31 cellular contexts compared by ENCODE assay signal in genomic region chr5:38553001-38553521, GRCh38. TPM values are rescaled to one million over a fixed set of nuclear protein-coding genes. Genes with fewer than 3 reads are reported as not detected.
DNase-seq lines count a peak whose midpoint lies in the region; ATAC-seq, FAIRE-seq and TF ChIP-seq lines count a peak whose summit lies in the region.
"Had no signal": no experiment of that assay in that cellular context is flagged by ENCODE, and none has a peak within 500 bp of the region (broad histone marks: within the 10 kb centered on the region; RNA-seq: fewer than 3 reads in every experiment).

No MANE protein-coding gene starts in this region.

- peak overlapping the region in 2 of 3 experiments; percentile 1 to 16; a peak in 1 of 7 replicates for H3K27ac Mint-ChIP-seq in H9
- H3K27ac Mint-ChIP-seq: activated CD4-positive, alpha-beta memory T cell treated with anti-CD3 and anti-CD28 coated beads for 36 hours; activated naive CD4-positive, alpha-beta T cell treated with anti-CD3 and anti-CD28 coated beads for 36 hours; activated T-helper 1 cell treated with anti-CD3 and anti-CD28 coated beads, Interleukin-12 subunit alpha, Interleukin-12 subunit beta, Interleukin-2, Interleukin-4 antibody, amounts not matched to agents 30 ng/mL and 10 ng/mL and 1 ng/mL, durations not matched to agents 14 hours and 24 hours and 36 hours; CD8-positive, alpha-beta memory T cell; natural killer cell; stimulated activated naive CD8-positive, alpha-beta T cell treated with anti-CD3 and anti-CD28 coated beads, Interleukin-15, Interleukin-2, amounts not matched to agents 100 ng/mL and 50 ng/mL, for 24 hours had no signal

- no peaks in the 10 kb centered on the region for H3K36me3 ChIP-seq in ascending aorta
- H3K36me3 ChIP-seq in HepG2 (replicated peaks in 1 of 2; ENCODE audit: control insufficient read depth in 1 of 2, insufficient read depth in 2 of 2, low read length in 2 of 2): no peaks in the 10 kb centered on the region
- H3K36me3 ChIP-seq in stomach: no peaks in the 10 kb centered on the region
- H3K36me3 ChIP-seq in OCI-LY7 (ENCODE audit: insufficient read depth, low read length): no peaks in the 10 kb centered on the region
- H3K36me3 ChIP-seq in Peyer's patch: no peaks in the 10 kb centered on the region
- H3K36me3 ChIP-seq in smooth muscle cell (ENCODE audit: low read depth): no peaks in the 10 kb centered on the region
- H3K36me3 ChIP-seq: left lung, tibial artery had no signal

- no CpG with 5 or more reads among the region's 2 CpGs for WGBS in H9 (ENCODE audit: extremely low coverage, insufficient read length, low lambda C conversion rate)
- 90% methylated on average over 2 of the region's 2 CpGs for WGBS in HepG2 (ENCODE audit: low lambda C conversion rate)
- 66 to 81% (median 71%) methylated on average over 2 of the region's 2 CpGs for WGBS in stomach, 5 donors
- 28% methylated on average over 2 of the region's 2 CpGs for WGBS in smooth muscle cell (ENCODE audit: low lambda C conversion rate)

- no TSS peak for BruUV-seq in HepG2 (replicated peaks; lab: Mats Ljungman, UMichigan)
- BruUV-seq in OCI-LY7 (replicated peaks; lab: Mats Ljungman, UMichigan): no TSS peak

- H3K18ac ChIP-seq in H9 (ENCODE audit: insufficient read length, low read depth, low read length): no peak overlapping the region

- no peak overlapping the region for H3K27ac ChIP-seq in H9 (ENCODE audit: insufficient read length, low read depth, low read length)
- no peak overlapping the region for H3K27ac ChIP-seq in ascending aorta
- H3K27ac ChIP-seq in HepG2 (ENCODE audit: extremely low read length, insufficient read depth, low read length): no peak overlapping the region
- peak overlapping the region in 2 of 5 donors; percentile 36 to 39 for H3K27ac ChIP-seq in stomach
- no peak overlapping the region for H3K27ac ChIP-seq in OCI-LY7 (ENCODE audit: low read depth, low read length, poor library complexity, severe bottlenecking)
- no peak overlapping the region for H3K27ac ChIP-seq in Peyer's patch
- no peak overlapping the region for H3K27ac ChIP-seq in smooth muscle cell (ENCODE audit: low read depth)
- H3K27ac ChIP-seq: epithelial cell of prostate, left lung, PC-9 had no signal

- CTCF ChIA-PET in HepG2 (lab: Yijun Ruan, JAX; ENCODE audit: low intra/inter-chr PET ratio, low total read pairs) (no interaction called here), OCI-LY7 (lab: Charles Lee; ENCODE audit: unreplicated experiment) (no interaction called here)

- H3K4me2 ChIP-seq in H9 (ENCODE audit: insufficient read depth, insufficient read length, low read length) (no peak overlapping the region), HepG2 (ENCODE audit: low read depth, low read length) (no peak overlapping the region), OCI-LY7 (ENCODE audit: low read length) (no peak overlapping the region), smooth muscle cell (no peak overlapping the region)
- H3K4me2 ChIP-seq: PC-9 had no signal

- intact Hi-C loops in ascending aorta (cut with DNase I) (loop anchor here (10.0 kb wide), 1 partner anchor 522 kb away; the partner anchor contains the start of gene RICTOR), HepG2 (cut with micrococcal nuclease; ENCODE audit: unreplicated experiment) (loop anchor here (5.0 kb wide), 4 partner anchors 36 to 259 kb away; no protein-coding TSS in a partner anchor), stomach (cut with DNase I; ENCODE audit: low total_unique reads) (no loop called here), OCI-LY7 (cut with micrococcal nuclease; ENCODE audit: unreplicated experiment) (no loop called here)

- ATAC-seq in HepG2 (no peak), GM21447 (IDR thresholded peaks at IDR 0.05; ENCODE audit: unreplicated experiment) (no peak)
- ATAC-seq: left lung, mucosa of descending colon, natural killer cell had no signal

- H3K14ac ChIP-seq in H9 (ENCODE audit: insufficient read depth, low read length): no peak overlapping the region

- H3K27me3 ChIP-seq in H9 (ENCODE audit: insufficient read depth, low read length) (no peaks in the 10 kb centered on the region), ascending aorta (no peaks in the 10 kb centered on the region), HepG2 (ENCODE audit: control insufficient read depth in 1 of 2, insufficient read depth in 2 of 2, low read length in 2 of 2) (no peaks in the 10 kb centered on the region; a peak in 1 of 5 replicates), stomach (peaks cover 0 to 16% (median 3%) of the 10 kb centered on the region in 3 donors), Peyer's patch (peaks cover 0 to 5% of the 10 kb centered on the region in 2 donors), smooth muscle cell (ENCODE audit: low read depth) (no peaks in the 10 kb centered on the region)
- H3K27me3 ChIP-seq: BE2C, tibial artery had no signal

- H3K23me2 ChIP-seq in H9 (ENCODE audit: insufficient read length, low read depth, low read length, poor library complexity, severe bottlenecking): peaks cover 9% of the 10 kb centered on the region

- H2AFZ ChIP-seq in H9 (ENCODE audit: low read length) (no peak overlapping the region), HepG2 (ENCODE audit: low read length) (no peak overlapping the region), OCI-LY7 (ENCODE audit: low read length) (no peak overlapping the region), smooth muscle cell (ENCODE audit: low read depth) (no peak overlapping the region)
- H2AFZ ChIP-seq: PC-9 had no signal

- H3K4me1 Mint-ChIP-seq in H9: peaks cover 18% of the 10 kb centered on the region in 2 experiments

- H4K91ac ChIP-seq in H9 (ENCODE audit: insufficient read length, low read depth, low read length): no peak overlapping the region

- H2BK5ac ChIP-seq in H9 (ENCODE audit: insufficient read length, low read length): no peak overlapping the region

- POLR2A ChIA-PET in HepG2 (lab: Yijun Ruan, JAX): interaction anchor here (1.2 kb wide), 1 partner anchor 20 kb away, joined by 4 read pairs; no protein-coding TSS in a partner anchor
- POLR2A ChIA-PET in OCI-LY7 (lab: Charles Lee): no interaction called here

- H3K9me3 ChIP-seq in H9 (ENCODE audit: control insufficient read depth, low read depth, low read length) (no peaks in the 10 kb centered on the region), ascending aorta (no peaks in the 10 kb centered on the region), HepG2 (ENCODE audit: low read length) (no peaks in the 10 kb centered on the region), stomach (no peaks in the 10 kb centered on the region), OCI-LY7 (ENCODE audit: low read length) (no peaks in the 10 kb centered on the region), Peyer's patch (no peaks in the 10 kb centered on the region), smooth muscle cell (replicated peaks; ENCODE audit: low read depth) (no peaks in the 10 kb centered on the region)
- H3K9me3 ChIP-seq: BE2C, left lung, mucosa of descending colon, tibial artery had no signal

- H2AK5ac ChIP-seq in H9 (ENCODE audit: insufficient read length, low read length): no peak overlapping the region

- in situ Hi-C loops in HepG2 (cut with HindIII; ENCODE audit: extremely low pct_ligation_motif_present, low pct_unique_long_range_greater_than_20kb): loop anchor here (10.0 kb wide), 1 partner anchor 108 kb away; no protein-coding TSS in a partner anchor

- H3K4me3 Mint-ChIP-seq in H9: no peak overlapping the region; a peak in 1 of 5 replicates
- H3K4me3 Mint-ChIP-seq: activated CD4-positive, alpha-beta memory T cell treated with anti-CD3 and anti-CD28 coated beads for 36 hours; activated naive CD4-positive, alpha-beta T cell treated with anti-CD3 and anti-CD28 coated beads for 36 hours; activated T-helper 1 cell treated with anti-CD3 and anti-CD28 coated beads, Interleukin-12 subunit alpha, Interleukin-12 subunit beta, Interleukin-2, Interleukin-4 antibody, amounts not matched to agents 30 ng/mL and 10 ng/mL and 1 ng/mL, durations not matched to agents 14 hours and 24 hours and 36 hours; CD8-positive, alpha-beta memory T cell; natural killer cell; stimulated activated naive CD8-positive, alpha-beta T cell treated with anti-CD3 and anti-CD28 coated beads, Interleukin-15, Interleukin-2, amounts not matched to agents 100 ng/mL and 50 ng/mL, for 24 hours had no signal

- H2BK12ac ChIP-seq in H9 (ENCODE audit: insufficient read length, low read depth, low read length): no peak overlapping the region

- H3F3A ChIP-seq in smooth muscle cell (ENCODE audit: low read depth): no peaks in the 10 kb centered on the region

- H3K4me1 ChIP-seq in H9 (ENCODE audit: insufficient read depth, low read length): peaks cover 3% of the 10 kb centered on the region
- H3K4me1 ChIP-seq in ascending aorta: peaks cover 0 to 27% of the 10 kb centered on the region in 2 donors
- H3K4me1 ChIP-seq in HepG2 (ENCODE audit: insufficient read depth, low read length): peaks cover 69% of the 10 kb centered on the region
- H3K4me1 ChIP-seq in stomach: peaks cover 13 to 77% (median 46%) of the 10 kb centered on the region in 4 donors
- H3K4me1 ChIP-seq in OCI-LY7 (ENCODE audit: insufficient read depth, low read length, poor library complexity, severe bottlenecking): no peaks in the 10 kb centered on the region
- H3K4me1 ChIP-seq in Peyer's patch: peaks cover 0 to 10% (median 0%) of the 10 kb centered on the region in 4 donors
- peaks cover 15% of the 10 kb centered on the region for H3K4me1 ChIP-seq in smooth muscle cell (ENCODE audit: low read depth)

- H3K79me1 ChIP-seq in H9 (ENCODE audit: insufficient read depth, low read depth, low read length, poor library complexity, severe bottlenecking): peaks cover 4% of the 10 kb centered on the region

- TF ChIP-seq RAD21 in HepG2 (CRISPR knock-in tag; IDR thresholded peaks at IDR 0.05): no peak

- no peaks in the 10 kb centered on the region for H3K9me2 ChIP-seq in OCI-LY7 (ENCODE audit: insufficient read depth, low read length)

- H4K8ac ChIP-seq in H9 (replicated peaks; ENCODE audit: insufficient read length, low read depth, low read length): no peak overlapping the region

- no peak overlapping the region for H2BK15ac ChIP-seq in H9 (ENCODE audit: low read depth, low read length)

- no peak overlapping the region for H3K56ac ChIP-seq in H9 (ENCODE audit: insufficient read length, low read depth, low read length)

- no peak overlapping the region for H3K9ac ChIP-seq in H9 (ENCODE audit: extremely low read depth, insufficient read length, low read length)
- H3K9ac ChIP-seq in HepG2 (ENCODE audit: insufficient read depth, low read depth, low read length): no peak overlapping the region
- no peak overlapping the region for H3K9ac ChIP-seq in smooth muscle cell (ENCODE audit: low read depth)

- no peak overlapping the region for H3K23ac ChIP-seq in H9 (ENCODE audit: insufficient read length, low read depth, low read length)

- H3K4me3 ChIP-seq in ascending aorta (peak overlapping the region; percentile 0 to 27), HepG2 (replicated peaks in 1 of 3; ENCODE audit: insufficient read depth in 1 of 3, low read depth in 2 of 3, low read length in 3 of 3) (no peak overlapping the region), stomach (peak overlapping the region in 3 of 4 donors; percentile 4 to 21 (median 17)), OCI-LY7 (ENCODE audit: low read depth, low read length, poor library complexity, severe bottlenecking) (no peak overlapping the region), Peyer's patch (peak overlapping the region in 1 of 4 donors; percentile 15), smooth muscle cell (no peak overlapping the region)
- H3K4me3 ChIP-seq: mucosa of descending colon, PC-9 had no signal

- H2BK20ac ChIP-seq in H9 (ENCODE audit: low read depth, low read length, poor library complexity, severe bottlenecking): no peak overlapping the region

- no peak overlapping the region for H4K5ac ChIP-seq in H9 (ENCODE audit: insufficient read length, low read depth, low read length)

- H3K4ac ChIP-seq in H9 (ENCODE audit: low read depth, low read length): no peak overlapping the region

- H3K79me2 ChIP-seq in H9 (ENCODE audit: insufficient read depth, low read length) (no peaks in the 10 kb centered on the region; the same call in 1 of the 2 replicates), HepG2 (ENCODE audit: insufficient read depth, low read length) (peaks cover 79% of the 10 kb centered on the region), OCI-LY7 (ENCODE audit: insufficient read depth, low read depth, low read length) (no peaks in the 10 kb centered on the region), smooth muscle cell (ENCODE audit: low read depth) (peaks cover 44% of the 10 kb centered on the region)

- FAIRE-seq in HepG2 (lab: Jason Lieb, UNC): no peak
- FAIRE-seq: islet of Langerhans had no signal

- H3K36me3 Mint-ChIP-seq in H9 (ENCODE audit: insufficient read depth in 1 of 3, low read depth in 3 of 3): peaks cover 0 to 2% (median 0%) of the 10 kb centered on the region in 3 experiments; a peak in 2 of 7 replicates
- H3K36me3 Mint-ChIP-seq: activated CD4-positive, alpha-beta memory T cell treated with anti-CD3 and anti-CD28 coated beads for 36 hours; CD8-positive, alpha-beta memory T cell; natural killer cell had no signal

- H4K20me1 ChIP-seq in H9 (ENCODE audit: control insufficient read depth, insufficient read depth, insufficient read length) (no peaks in the 10 kb centered on the region), HepG2 (ENCODE audit: insufficient read depth, low read length) (no peaks in the 10 kb centered on the region; the same call in none of the 2 replicates), OCI-LY7 (ENCODE audit: insufficient read depth, low read length) (no peaks in the 10 kb centered on the region), smooth muscle cell (ENCODE audit: low read depth) (peaks cover 32% of the 10 kb centered on the region)

- no peak for TF ChIP-seq POLR2A in HepG2 (IDR thresholded peaks at IDR 0.05; ENCODE audit: insufficient read depth in 1 of 2, low read depth in 2 of 2, low read length in 2 of 2)
- no peak for TF ChIP-seq POLR2A in stomach (IDR thresholded peaks at IDR 0.05)
- TF ChIP-seq POLR2A in Peyer's patch (IDR thresholded peaks at IDR 0.05): no peak

- no peak for DNase-seq in H9
- no peak for DNase-seq in ascending aorta (ENCODE audit: low spot score in 2 of 2)
- DNase-seq in HepG2 (ENCODE audit: low spot score): no peak
- DNase-seq in stomach: no peak
- no peak for DNase-seq in OCI-LY7 (ENCODE audit: low spot score)
- DNase-seq in Peyer's patch: no peak
- DNase-seq in smooth muscle cell (lab: John Stamatoyannopoulos, UW; ENCODE audit: unreplicated experiment): no peak
- DNase-seq: activated CD4-positive, alpha-beta memory T cell treated with anti-CD3 and anti-CD28 coated beads for 36 hours; activated CD4-positive, alpha-beta T cell treated with anti-CD3 and anti-CD28 coated beads for 1 hour; activated naive CD4-positive, alpha-beta T cell treated with anti-CD3 and anti-CD28 coated beads for 36 hours; BE2C; CD8-positive, alpha-beta memory T cell; GOT3; Karpas-422; left lung; mucosa of descending colon; natural killer cell; NCI-H1417 treated with DMSO at 0.1 percent for 48 hours; NCI-H2081; NCI-H2227 treated with DMSO at 0.1 percent for 48 hours; NCI-H526 treated with DMSO at 0.1 percent for 48 hours; NK-92 treated with Interleukin-12 subunit alpha and Interleukin-12 subunit beta, amount 100 ng/mL, for 24 hours; PC-9; Right ventricle myocardium superior; tibial artery had no signal

- no peak for TF ChIP-seq EP300 in HepG2 (IDR thresholded peaks at IDR 0.05; ENCODE audit: low read depth in 2 of 2, low read length in 2 of 2)
- TF ChIP-seq EP300 in HepG2 (CRISPR knock-in tag; IDR thresholded peaks at IDR 0.05; ENCODE audit: borderline replicate concordance): no peak
- TF ChIP-seq EP300 in stomach (IDR thresholded peaks at IDR 0.05): no peak

- H3K9me3 Mint-ChIP-seq in H9: no peaks in the 10 kb centered on the region
- H3K9me3 Mint-ChIP-seq: activated CD4-positive, alpha-beta memory T cell treated with anti-CD3 and anti-CD28 coated beads for 36 hours; activated naive CD4-positive, alpha-beta T cell treated with anti-CD3 and anti-CD28 coated beads for 36 hours; activated T-helper 1 cell treated with anti-CD3 and anti-CD28 coated beads, Interleukin-12 subunit alpha, Interleukin-12 subunit beta, Interleukin-2, Interleukin-4 antibody, amounts not matched to agents 30 ng/mL and 10 ng/mL and 1 ng/mL, durations not matched to agents 14 hours and 24 hours and 36 hours; natural killer cell; stimulated activated naive CD8-positive, alpha-beta T cell treated with anti-CD3 and anti-CD28 coated beads, Interleukin-15, Interleukin-2, amounts not matched to agents 100 ng/mL and 50 ng/mL, for 24 hours had no signal

- no peak for TF ChIP-seq CTCF in H9 (conservative IDR thresholded peaks at IDR 0.05)
- no peak for TF ChIP-seq CTCF in ascending aorta (IDR thresholded peaks at IDR 0.05)
- TF ChIP-seq CTCF in HepG2 (CRISPR knock-in tag; IDR thresholded peaks at IDR 0.05): no peak
- TF ChIP-seq CTCF in stomach (IDR thresholded peaks at IDR 0.05): no peak
- TF ChIP-seq CTCF in OCI-LY7 (conservative IDR thresholded peaks at IDR 0.05; ENCODE audit: low read length): no peak
- no peak for TF ChIP-seq CTCF in Peyer's patch (IDR thresholded peaks at IDR 0.05)
- TF ChIP-seq CTCF in smooth muscle cell (IDR thresholded peaks at IDR 0.05; ENCODE audit: borderline replicate concordance, insufficient read depth, poor library complexity, severe bottlenecking): no peak

- no peak overlapping the region for H2BK120ac ChIP-seq in H9 (ENCODE audit: low read depth, low read length, poor library complexity, severe bottlenecking)

- peaks cover 2% of the 10 kb centered on the region for H3K27me3 Mint-ChIP-seq in H9 (ENCODE audit: low read depth)

- no peak overlapping the region for H3T11ph ChIP-seq in H9 (ENCODE audit: low read length)

RNA-seq across cellular contexts. Expression of gene LIFR, which starts 3.4 kb away (rescaled TPM):
- total RNA-seq in H9 (2021): 6.3 and 7.8 TPM in 2 replicates
- total RNA-seq in ascending aorta: 116 TPM
- total RNA-seq in HepG2 (2016; rRNA removed; fragmentation: Illumina TruSeq; extraction: Trizol): 20.1 and 25.2 TPM in 2 replicates
- total RNA-seq in HepG2 (2016; cell fraction: cytosol; rRNA removed; fragmentation: Illumina TruSeq; extraction: Trizol; ENCODE audit: low read depth): 58.4 and 67.4 TPM in 2 replicates
- total RNA-seq in HepG2 (2016; cell fraction: insoluble cytoplasmic fraction; rRNA removed; fragmentation: Illumina TruSeq; extraction: Trizol): 20.0 and 23.0 TPM in 2 replicates
- 31.5 and 38.0 TPM in 2 replicates for total RNA-seq in HepG2 (2016; cell fraction: membrane; rRNA removed; fragmentation: Illumina TruSeq; extraction: Trizol)
- 39.8 and 44.4 TPM in 2 replicates for total RNA-seq in HepG2 (2016; cell fraction: nucleus; rRNA removed; fragmentation: Illumina TruSeq; extraction: Trizol)
- 5.0 and 6.3 TPM in 2 replicates for polyA plus RNA-seq in HepG2 (2011; rRNA removed)
- polyA plus RNA-seq in HepG2 (2011; cell fraction: cytosol; rRNA removed): 1.9 and 3.2 TPM in 2 replicates
- polyA plus RNA-seq in HepG2 (2011; cell fraction: nucleus; rRNA removed): 6.5 and 8.0 TPM in 2 replicates
- polyA plus RNA-seq in HepG2 (2012): 7.6 and 12.3 TPM in 2 replicates
- 0.20 and 0.28 TPM in 2 replicates for polyA plus RNA-seq in HepG2 (2016; cell fraction: cytosol; fragmentation: Illumina TruSeq; extraction: Trizol; ENCODE audit: low read depth)
- polyA plus RNA-seq in HepG2 (2016; cell fraction: insoluble cytoplasmic fraction; fragmentation: Illumina TruSeq; extraction: Trizol; ENCODE audit: low read depth): 6.5 and 7.1 TPM in 2 replicates
- 1.1 TPM in 2 replicates for polyA plus RNA-seq in HepG2 (2016; cell fraction: membrane; fragmentation: Illumina TruSeq; extraction: Trizol; ENCODE audit: low read depth)
- polyA plus RNA-seq in HepG2 (2016; cell fraction: nucleus; fragmentation: Illumina TruSeq; extraction: Trizol; ENCODE audit: insufficient read depth, low read depth): 19.2 and 20.0 TPM in 2 replicates
- 15.0 and 54.2 TPM in 2 replicates for polyA minus RNA-seq in HepG2 (2011; rRNA and poly(A)+ RNA removed; ENCODE audit: low replicate concordance)
- 17.8 and 19.0 TPM in 2 replicates for polyA minus RNA-seq in HepG2 (2011; cell fraction: cytosol; rRNA and poly(A)+ RNA removed)
- 63.7 and 65.9 TPM in 2 replicates for polyA minus RNA-seq in HepG2 (2011; cell fraction: nucleus; rRNA and poly(A)+ RNA removed)
- 100 to 1,000 TPM in 2 of 5 donors, 10 to 100 TPM in 3; 15.2 to 259 (median 86.2) TPM for total RNA-seq in stomach
- 1 to 10 TPM; 6.2 to 7.7 (median 6.6) TPM for polyA plus RNA-seq in stomach
- not detected in 2 replicates for total RNA-seq in OCI-LY7 (2014; rRNA removed; shearing (Covaris generic))
- total RNA-seq in OCI-LY7 (2022): not detected in 2 replicates
- 10 to 100 TPM; 10.7 to 98.2 (median 19.9) TPM for total RNA-seq in Peyer's patch
- 29.2 and 38.9 TPM in 2 replicates for total RNA-seq in smooth muscle cell
- polyA plus RNA-seq in smooth muscle cell: 14.3 and 17.7 TPM in 2 replicates
- total RNA-seq: CD8-positive, alpha-beta memory T cell; natural killer cell; T-helper 2 cell treated with Interferon-gamma antibody and Interleukin-4, amounts not matched to agents 100 ng/mL and 5 ng/mL, for 36 hours had no signal
- polyA plus RNA-seq: CD8-positive, alpha-beta memory T cell had no signal

Comparison
In these comparisons a context has a peak if more than half of its experiments do, and no peak if none do; other contexts are left out.
1. H3K4me3 ChIP-seq: peak in ascending aorta (2 of 2) and stomach (3 of 4); none in HepG2 (0 of 3), OCI-LY7 (single experiment) and smooth muscle cell (single experiment).
2. intact Hi-C loops: an anchor here in ascending aorta (10.0 kb wide) and HepG2 (5.0 kb wide); none called in stomach and OCI-LY7.